16 cellular contexts compared by ENCODE assay signal in the genomic region with DNA sequence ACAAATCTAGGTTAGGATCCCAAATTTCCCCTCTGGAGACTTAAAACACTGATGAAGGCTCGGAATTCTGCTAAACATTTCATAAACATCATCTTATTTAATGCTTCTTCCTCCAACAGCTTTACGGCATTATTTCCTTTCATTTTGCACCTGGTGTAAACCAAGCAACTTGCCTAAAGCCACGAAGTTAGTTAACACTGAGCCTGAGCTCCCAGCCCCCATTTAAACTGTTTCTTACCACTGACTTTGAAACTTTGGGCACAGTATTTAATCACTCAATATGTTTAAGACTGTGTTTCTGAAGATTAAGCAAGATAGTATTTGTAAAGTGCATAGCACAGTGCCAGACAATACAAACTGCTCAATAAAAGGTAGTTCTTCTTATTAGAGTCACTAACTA. TPM values are rescaled to one million over a fixed set of nuclear protein-coding genes. Genes with fewer than 3 reads are reported as not detected.
A peak's percentile ranks its signal among the peaks of the same experiment; 100 is the strongest.
DNase-seq lines count a peak whose midpoint lies in the region; ATAC-seq and TF ChIP-seq lines count a peak whose summit lies in the region.
"Had no signal": no experiment of that assay in that cellular context is flagged by ENCODE, and none has a peak within 500 bp of the region (broad histone marks: within the 10 kb centered on the region; RNA-seq: fewer than 3 reads in every experiment).

No MANE protein-coding gene starts in this region.

- H3K4me3 ChIP-seq in left ventricle myocardium inferior (peak overlapping the region; percentile 96), urinary bladder (ENCODE audit: low read depth, low read length) (peak overlapping the region; percentile 1)

- H3K36me3 ChIP-seq in left ventricle myocardium inferior (no peaks in the 10 kb centered on the region), urinary bladder (ENCODE audit: insufficient read depth) (no peaks in the 10 kb centered on the region)
- H3K36me3 ChIP-seq: WERI-Rb-1 had no signal

- DNase-seq in left ventricle myocardium inferior (no peak), cardiac septum (ENCODE audit: low spot score) (no peak), naive B cell (no peak), progenitor cell of endocrine pancreas (ENCODE audit: low spot score, unreplicated experiment) (no peak)
- DNase-seq in activated naive CD8-positive, alpha-beta T cell treated with anti-CD3 and anti-CD28 coated beads, Interleukin-2, amount 50 U/mL, for 24 hours, result no peak
- DNase-seq: activated CD8-positive, alpha-beta memory T cell treated with anti-CD3 and anti-CD28 coated beads, Interleukin-2, amount 50 U/mL, for 4 hours; DMS 273 treated with DMSO at 0.1 percent for 48 hours; H9; NCI-H1105 treated with DMSO at 0.1 percent for 48 hours; NCI-H226; stimulated activated CD4-positive, alpha-beta T cell treated with anti-CD3 and anti-CD28 coated beads, Interleukin-2, amount 100 ng/mL, for 48 hours; WERI-Rb-1 had no signal

- peak overlapping the region; percentile 40 for H3K4me3 Mint-ChIP-seq in activated naive CD8-positive, alpha-beta T cell treated with anti-CD3 and anti-CD28 coated beads, Interleukin-2, amount 50 U/mL, for 24 hours
- H3K4me3 Mint-ChIP-seq in naive B cell, result peak overlapping the region in 5 of 8 donors; percentile 8 to 79 (median 51)
- H3K4me3 Mint-ChIP-seq in progenitor cell of endocrine pancreas (ENCODE audit: low read depth), result no peak overlapping the region

- no peak for ATAC-seq in activated naive CD8-positive, alpha-beta T cell treated with anti-CD3 and anti-CD28 coated beads, Interleukin-2, amount 50 U/mL, for 24 hours
- ATAC-seq in naive B cell (ENCODE audit: low read depth in 2 of 2) (no peak), GM19455 (IDR thresholded peaks at IDR 0.05; ENCODE audit: unreplicated experiment) (no peak), GM18502 (IDR thresholded peaks at IDR 0.05; ENCODE audit: poor library complexity, unreplicated experiment) (no peak)
- ATAC-seq: esophagus mucosa had no signal

- no peaks in the 10 kb centered on the region for H3K9me3 ChIP-seq in left ventricle myocardium inferior (replicated peaks)

- no peaks in the 10 kb centered on the region for H3K27me3 ChIP-seq in left ventricle myocardium inferior (ENCODE audit: low read depth)

- H3K27ac Mint-ChIP-seq in activated naive CD8-positive, alpha-beta T cell treated with anti-CD3 and anti-CD28 coated beads, Interleukin-2, amount 50 U/mL, for 24 hours, result no peak overlapping the region
- H3K27ac Mint-ChIP-seq in naive B cell (peak overlapping the region in 2 of 6 donors; percentile 11 to 91), progenitor cell of endocrine pancreas (no peak overlapping the region)
- H3K27ac Mint-ChIP-seq: H9 had no signal

- no peaks in the 10 kb centered on the region for H3K9me3 Mint-ChIP-seq in activated naive CD8-positive, alpha-beta T cell treated with anti-CD3 and anti-CD28 coated beads, Interleukin-2, amount 50 U/mL, for 24 hours
- H3K9me3 Mint-ChIP-seq in naive B cell (no peaks in the 10 kb centered on the region), progenitor cell of endocrine pancreas (ENCODE audit: low read depth) (no peaks in the 10 kb centered on the region)
- H3K9me3 Mint-ChIP-seq: H9 had no signal

- peaks cover 35% of the 10 kb centered on the region for H3K27me3 Mint-ChIP-seq in activated naive CD8-positive, alpha-beta T cell treated with anti-CD3 and anti-CD28 coated beads, Interleukin-2, amount 50 U/mL, for 24 hours
- peaks cover 23 to 31% (median 30%) of the 10 kb centered on the region in 3 donors for H3K27me3 Mint-ChIP-seq in naive B cell
- H3K27me3 Mint-ChIP-seq in progenitor cell of endocrine pancreas, result peaks cover 17% of the 10 kb centered on the region

- H3K27ac ChIP-seq in left ventricle myocardium inferior (replicated peaks) (peak overlapping the region; percentile 61), urinary bladder (ENCODE audit: low read depth) (no peak overlapping the region)
- H3K27ac ChIP-seq: WERI-Rb-1 had no signal

- H3K4me1 ChIP-seq in left ventricle myocardium inferior (peaks cover 92% of the 10 kb centered on the region), urinary bladder (ENCODE audit: insufficient read depth) (no peaks in the 10 kb centered on the region)

- intact Hi-C loops in left ventricle myocardium inferior (cut with micrococcal nuclease), result loop anchor here (10.0 kb wide), 1 partner anchor 108 kb away; no protein-coding TSS in a partner anchor
- intact Hi-C loops in cardiac septum (cut with DNase I), result loop anchor here (5.0 kb wide), 1 partner anchor 281 kb away; no protein-coding TSS in a partner anchor

- H3K36me3 Mint-ChIP-seq in activated naive CD8-positive, alpha-beta T cell treated with anti-CD3 and anti-CD28 coated beads, Interleukin-2, amount 50 U/mL, for 24 hours (ENCODE audit: low read depth), result no peaks in the 10 kb centered on the region
- no peaks in the 10 kb centered on the region for H3K36me3 Mint-ChIP-seq in naive B cell
- no peaks in the 10 kb centered on the region for H3K36me3 Mint-ChIP-seq in progenitor cell of endocrine pancreas (ENCODE audit: insufficient read depth)

- TF ChIP-seq CTCF in left ventricle myocardium inferior (IDR thresholded peaks at IDR 0.05; ENCODE audit: borderline replicate concordance) (no peak), progenitor cell of endocrine pancreas (IDR thresholded peaks at IDR 0.05; ENCODE audit: unreplicated experiment) (no peak)

- WGBS in urinary bladder, result 49% methylated on average over 3 of the region's 3 CpGs

- peaks cover 30% of the 10 kb centered on the region for H3K4me1 Mint-ChIP-seq in activated naive CD8-positive, alpha-beta T cell treated with anti-CD3 and anti-CD28 coated beads, Interleukin-2, amount 50 U/mL, for 24 hours
- peaks cover 7 to 23% (median 23%) of the 10 kb centered on the region in 3 donors for H3K4me1 Mint-ChIP-seq in naive B cell
- H3K4me1 Mint-ChIP-seq in progenitor cell of endocrine pancreas (ENCODE audit: low read depth), result peaks cover 14% of the 10 kb centered on the region

RNA-seq across cellular contexts. Expression of gene EGLN3, which starts 4.2 kb away (rescaled TPM):
- 153 TPM for total RNA-seq in left ventricle myocardium inferior
- total RNA-seq in cardiac septum, result 326 TPM
- 1 to 10 TPM in 1 of 6 donors, under 1 TPM in 4, not detected in 1; 0.16 to 1.4 (median 0.77) TPM for polyA plus RNA-seq in naive B cell (ENCODE audit: low read depth in 6 of 6)
- total RNA-seq in urinary bladder, result 54.6 TPM
- 65.8 TPM for polyA plus RNA-seq in urinary bladder
- 8.3 and 9.5 TPM in 2 replicates for total RNA-seq in progenitor cell of endocrine pancreas
